ENCODE assay signal across 13 cellular contexts in the genomic region with DNA sequence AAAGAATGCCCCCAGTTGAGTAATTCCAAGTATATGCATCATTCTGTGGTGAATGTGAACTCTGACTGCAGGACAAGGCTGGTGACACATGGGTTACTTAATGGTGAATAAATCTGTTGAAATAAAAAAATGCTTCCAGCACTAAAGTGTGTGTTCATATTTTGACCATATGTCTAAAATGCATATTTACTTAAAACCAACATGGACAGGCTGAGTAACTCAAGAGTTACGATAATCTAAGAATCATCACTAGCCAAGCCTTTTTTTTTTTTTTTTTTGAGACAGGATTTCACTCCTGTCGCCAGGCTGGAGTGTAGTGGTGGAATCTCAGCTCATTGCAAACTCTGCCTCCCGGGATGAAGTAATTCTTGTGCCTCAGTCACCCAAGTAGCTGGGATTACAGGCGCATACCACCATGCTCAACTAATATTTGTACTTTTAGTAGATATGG. TPM values are rescaled to one million over a fixed set of nuclear protein-coding genes. Genes with fewer than 3 reads are reported as not detected.
DNase-seq lines count a peak whose midpoint lies in the region; TF ChIP-seq lines count a peak whose summit lies in the region.
"Had no signal": no experiment of that assay in that cellular context is flagged by ENCODE, and none has a peak within 500 bp of the region (broad histone marks: within the 10 kb centered on the region; RNA-seq: fewer than 3 reads in every experiment).

No MANE protein-coding gene starts in this region.

- no peaks in the 10 kb centered on the region for H3K27me3 ChIP-seq in esophagus squamous epithelium
- H3K27me3 ChIP-seq in sigmoid colon, result no peaks in the 10 kb centered on the region
- H3K27me3 ChIP-seq: spleen, testis had no signal

- TF ChIP-seq EP300 in sigmoid colon (IDR thresholded peaks at IDR 0.05), result no peak

- TF ChIP-seq POLR2A in esophagus squamous epithelium (IDR thresholded peaks at IDR 0.05) (no peak), sigmoid colon (IDR thresholded peaks at IDR 0.05) (no peak)

- TF ChIP-seq CTCF in fibroblast of the aortic adventitia (IDR thresholded peaks at IDR 0.05; ENCODE audit: insufficient read depth, low read length) (no peak), esophagus squamous epithelium (IDR thresholded peaks at IDR 0.05) (no peak), sigmoid colon (IDR thresholded peaks at IDR 0.05) (no peak)

- H3K27ac ChIP-seq in esophagus squamous epithelium, result no peak overlapping the region
- no peak overlapping the region for H3K27ac ChIP-seq in sigmoid colon
- H3K27ac ChIP-seq: lower lobe of right lung, spleen, testis had no signal

- H3K4me3 ChIP-seq in fibroblast of the aortic adventitia (ENCODE audit: low read depth, low read length) (no peak overlapping the region), esophagus squamous epithelium (no peak overlapping the region), sigmoid colon (no peak overlapping the region)
- H3K4me3 ChIP-seq: lower lobe of right lung, spleen, testis had no signal

- no peaks in the 10 kb centered on the region for H3K36me3 ChIP-seq in esophagus squamous epithelium
- H3K36me3 ChIP-seq in sigmoid colon, result no peaks in the 10 kb centered on the region
- H3K36me3 ChIP-seq: lower lobe of right lung, spleen had no signal

- intact Hi-C loops in esophagus squamous epithelium (cut with DNase I) (no loop called here), sigmoid colon (cut with DNase I) (no loop called here)

- 63 to 79% methylated on average over 4 of the region's 4 CpGs for WGBS in esophagus squamous epithelium, 2 donors
- WGBS in sigmoid colon, 2 donors, result 83 to 86% methylated on average over 4 of the region's 4 CpGs

- DNase-seq in HCEC 1CT (peak; percentile 99), T1000 (lab: John Stamatoyannopoulos, UW) (peak; percentile 7), fibroblast of the aortic adventitia (ENCODE audit: low read depth) (peak; percentile 95), esophagus squamous epithelium (lab: John Stamatoyannopoulos, UW) (no peak), LoVo (ENCODE audit: low spot score) (no peak), sigmoid colon (no peak)
- DNase-seq in activated effector memory CD4-positive, alpha-beta T cell treated with Interleukin-2 at 50 U/mL for 16 hours, result no peak
- DNase-seq: activated CD4-positive, alpha-beta T cell treated with anti-CD3 and anti-CD28 coated beads for 1 hour; effector memory CD4-positive, alpha-beta T cell; lower lobe of right lung; NCI-H1694 treated with DMSO at 0.1 percent for 48 hours; spleen; testis had no signal

- H3K9me3 ChIP-seq in esophagus squamous epithelium, result peaks cover 0 to under 1% (median 0%) of the 10 kb centered on the region in 3 donors
- no peaks in the 10 kb centered on the region for H3K9me3 ChIP-seq in sigmoid colon
- H3K9me3 ChIP-seq: lower lobe of right lung, testis had no signal

- H3K4me1 ChIP-seq in esophagus squamous epithelium (no peaks in the 10 kb centered on the region), sigmoid colon (no peaks in the 10 kb centered on the region)
- H3K4me1 ChIP-seq: spleen, testis had no signal

RNA-seq across cellular contexts. Expression of gene CCBE1, which starts 47.1 kb away (rescaled TPM):
- 16.2 and 35.3 TPM in 2 replicates for total RNA-seq in fibroblast of the aortic adventitia (ENCODE audit: low replicate concordance)
- 1 to 10 TPM in 2 of 4 donors, under 1 TPM in 2; 0.34 to 4.6 (median 1.3) TPM for total RNA-seq in esophagus squamous epithelium
- 10 to 100 TPM; 38.9 to 61.1 (median 48.9) TPM for total RNA-seq in sigmoid colon
- polyA plus RNA-seq in sigmoid colon, result 1 to 10 TPM in 1 of 3 donors, under 1 TPM in 2; 0.23 to 2.4 (median 0.60) TPM

Comparison
In these comparisons a context has a peak if more than half of its experiments do, and no peak if none do; other contexts are left out.
1. DNase-seq: peak in HCEC 1CT (single experiment), T1000 (single experiment) and fibroblast of the aortic adventitia (single experiment); none in esophagus squamous epithelium (single experiment), LoVo (single experiment), sigmoid colon (single experiment) and activated effector memory CD4-positive, alpha-beta T cell treated with Interleukin-2 at 50 U/mL for 16 hours (single experiment).